8 cellular contexts compared by ENCODE assay signal in genomic region chr5:115634343-115635132, GRCh38. TPM values are rescaled to one million over a fixed set of nuclear protein-coding genes. Genes with fewer than 3 reads are reported as not detected.
DNase-seq lines count a peak whose midpoint lies in the region; ATAC-seq and TF ChIP-seq lines count a peak whose summit lies in the region.

No MANE protein-coding gene starts in this region.

- no peaks in the 10 kb centered on the region for H3K36me3 ChIP-seq in lower lobe of right lung

- no peaks in the 10 kb centered on the region for H3K27me3 ChIP-seq in lower lobe of right lung (ENCODE audit: low read depth)

- peak overlapping the region; percentile 50 for H3K4me3 ChIP-seq in lower lobe of right lung

- DNase-seq in NCI-H526 (lab: John Stamatoyannopoulos, UW) (peak; percentile 52 to 79), ecto neural progenitor cell (ENCODE audit: low spot score) (peak; percentile 85), lower lobe of right lung (peak; percentile 88)
- DNase-seq in activated CD4-positive, alpha-beta T cell treated with anti-CD3 and anti-CD28 coated beads, Interleukin-2, amount 50 U/mL, for 24 hours (ENCODE audit: low read depth in 1 of 2, low spot score in 1 of 2): peak; percentile 70 to 79
- peak; percentile 52 to 78 (median 53) for DNase-seq in stimulated activated CD4-positive, alpha-beta T cell treated with anti-CD3 and anti-CD28 coated beads, TNF-alpha, amount 100 ng/mL, for 1 hour (ENCODE audit: low read depth in 3 of 3, low spot score in 1 of 3)

- ATAC-seq in GM19351 (IDR thresholded peaks at IDR 0.05; ENCODE audit: unreplicated experiment): peak; percentile 61
- peak; percentile 38 for ATAC-seq in HG03469 (IDR thresholded peaks at IDR 0.05; ENCODE audit: unreplicated experiment)
- ATAC-seq in lower lobe of right lung: peak; percentile 96 to 99

- no peaks in the 10 kb centered on the region for H3K9me3 ChIP-seq in lower lobe of right lung

- H3K4me1 ChIP-seq in lower lobe of right lung: peaks cover 11% of the 10 kb centered on the region

- intact Hi-C loops in lower lobe of right lung (cut with DNase I): loop anchor here (5.0 kb wide), 1 partner anchor 433 kb away; no protein-coding TSS in a partner anchor

- H3K27ac ChIP-seq in C4-2B (no peak overlapping the region), lower lobe of right lung (peak overlapping the region; percentile 87)

- TF ChIP-seq CTCF in C4-2B (conservative IDR thresholded peaks at IDR 0.05): peak; percentile 92
- TF ChIP-seq CTCF in lower lobe of right lung (IDR thresholded peaks at IDR 0.05): peak; percentile 93

RNA-seq across cellular contexts. Expression of gene TMED7, which starts 8.7 kb away (rescaled TPM):
- 82.2 TPM for total RNA-seq in lower lobe of right lung

RNA-seq across cellular contexts. Expression of gene TICAM2, which starts 32.3 kb away (rescaled TPM):
- total RNA-seq in lower lobe of right lung: 5.8 TPM

Comparison
In these comparisons a context has a peak if more than half of its experiments do, and no peak if none do; other contexts are left out.
1. ATAC-seq: peak in every context shown above with its lines; median percentile 98 in lower lobe of right lung; 61 in GM19351; 38 in HG03469.